In genomic region chrX:13515181-13515930, GRCh38 we compare ENCODE assay signal across 27 cellular contexts. TPM values are rescaled to one million over a fixed set of nuclear protein-coding genes. Genes with fewer than 3 reads are reported as not detected.
DNase-seq lines count a peak whose midpoint lies in the region; ATAC-seq, FAIRE-seq and TF ChIP-seq lines count a peak whose summit lies in the region.
"Had no signal": no experiment of that assay in that cellular context is flagged by ENCODE, and none has a peak within 500 bp of the region (broad histone marks: within the 10 kb centered on the region; RNA-seq: fewer than 3 reads in every experiment).

No MANE protein-coding gene starts in this region.

- DNase-seq in AG09319 (ENCODE audit: extremely low read depth, low read depth) (peak; percentile 36), GM03348 (ENCODE audit: low spot score) (peak; percentile 17), endothelial cell of umbilical vein (ENCODE audit: low read depth, low spot score) (no peak), T1000 (lab: John Stamatoyannopoulos, UW) (no peak), T-cell (no peak), cerebellar nuclear complex (lab: John Stamatoyannopoulos, UW) (no peak)
- DNase-seq: AML-193; CD8-positive, alpha-beta memory T cell; DMS 273 treated with DMSO at 0.1 percent for 48 hours; DMS79 treated with DMSO at 0.1 percent for 48 hours; H9; KG1; MG63; NCI-H1694; NCI-H2029 treated with DMSO at 0.1 percent for 48 hours; NCI-H446 treated with DMSO at 0.1 percent for 48 hours; NCI-H526; NCI-H82; Right ventricle myocardium superior; RPMI8226 had no signal

- H3K9me3 ChIP-seq in endothelial cell of umbilical vein (replicated peaks; ENCODE audit: control insufficient read depth, insufficient read depth, low read length), result no peaks in the 10 kb centered on the region
- H3K9me3 ChIP-seq: MG63, SJSA1 had no signal

- no TSS peak for BruUV-seq in endothelial cell of umbilical vein (replicated peaks; lab: Mats Ljungman, UMichigan)

- H3K4me1 ChIP-seq in endothelial cell of umbilical vein (ENCODE audit: control insufficient read depth, extremely low read depth, insufficient read depth, low read length), result peaks cover 4% of the 10 kb centered on the region
- H3K4me1 ChIP-seq: SJSA1 had no signal

- H3K36me3 ChIP-seq in endothelial cell of umbilical vein (ENCODE audit: control insufficient read depth in 2 of 2, extremely low read depth in 1 of 2, insufficient read depth in 2 of 2, low read length in 2 of 2), result no peaks in the 10 kb centered on the region
- H3K36me3 ChIP-seq: MG63, SJSA1 had no signal

- H3K79me2 ChIP-seq in endothelial cell of umbilical vein (ENCODE audit: control insufficient read depth, insufficient read depth, low read length), result no peaks in the 10 kb centered on the region

- no peak overlapping the region for H3K9ac ChIP-seq in endothelial cell of umbilical vein (replicated peaks; ENCODE audit: extremely low read depth, insufficient read depth, low read length)

- H2AFZ ChIP-seq in endothelial cell of umbilical vein (ENCODE audit: low read depth, low read length), result no peak overlapping the region
- H2AFZ ChIP-seq: GM23338 had no signal

- dilution Hi-C loops in endothelial cell of umbilical vein (cut with MboI; ENCODE audit: extremely low pct_ligation_motif_present, low sequenced_read_pairs), result no loop called here

- H3K4me2 ChIP-seq in endothelial cell of umbilical vein (ENCODE audit: insufficient read depth, low read length), result no peak overlapping the region
- H3K4me2 ChIP-seq: GM23338 had no signal

- H4K20me1 ChIP-seq in endothelial cell of umbilical vein (replicated peaks; ENCODE audit: control insufficient read depth, extremely low read depth, insufficient read depth, low read length), result no peaks in the 10 kb centered on the region

- TF ChIP-seq CTCF in AG09319 (IDR thresholded peaks at IDR 0.05; ENCODE audit: low read depth, low read length) (no peak), endothelial cell of umbilical vein (IDR thresholded peaks at IDR 0.05; ENCODE audit: extremely low read depth in 1 of 2, insufficient read depth in 1 of 2, low read depth in 1 of 2, low read length in 2 of 2) (no peak), nephron (IDR thresholded peaks at IDR 0.05; ENCODE audit: unreplicated experiment in 3 of 3) (no peak)

- no peak overlapping the region for H3K27ac ChIP-seq in endothelial cell of umbilical vein (ENCODE audit: insufficient read depth, low read depth, low read length)
- H3K27ac ChIP-seq: SJSA1 had no signal

- H3K27ac Mint-ChIP-seq in nephron (peak overlapping the region; percentile 47 to 76 (median 51)), T-cell (no peak overlapping the region)
- H3K27ac Mint-ChIP-seq: CD14-positive monocyte; CD8-positive, alpha-beta memory T cell; GM23338; H9; T-helper 1 cell treated with Interleukin-12 subunit alpha and Interleukin-12 subunit beta and Interleukin-4 antibody, amounts not matched to agents 30 μg/mL and 1 μg/mL, for 36 hours had no signal

- no peak overlapping the region for H3K4me3 ChIP-seq in endothelial cell of umbilical vein (replicated peaks in 1 of 3; ENCODE audit: insufficient read depth in 1 of 3, low read depth in 1 of 3, low read length in 3 of 3)
- H3K4me3 ChIP-seq: GM12878, GM23338, MG63, SJSA1 had no signal

- TF ChIP-seq POLR2A in endothelial cell of umbilical vein (IDR thresholded peaks at IDR 0.05; ENCODE audit: low read depth, low read length), result no peak

- H3K36me3 Mint-ChIP-seq in nephron (ENCODE audit: low read depth) (no peaks in the 10 kb centered on the region), T-cell (no peaks in the 10 kb centered on the region)
- H3K36me3 Mint-ChIP-seq: CD14-positive monocyte; CD8-positive, alpha-beta memory T cell had no signal

- H3K4me1 Mint-ChIP-seq in nephron (peaks cover 12% of the 10 kb centered on the region), T-cell (peaks cover 0 to 3% (median 0%) of the 10 kb centered on the region in 3 donors)
- H3K4me1 Mint-ChIP-seq: CD14-positive monocyte; CD8-positive, alpha-beta memory T cell; GM23338; H9 had no signal

- intact Hi-C loops in endothelial cell of umbilical vein (cut with micrococcal nuclease), result no loop called here

- no peak for ATAC-seq in T-cell (replicated peaks in 1 of 4)
- ATAC-seq: GM12878, GM23338 had no signal

- FAIRE-seq in endothelial cell of umbilical vein (lab: Jason Lieb, UNC), result peak; percentile 28
- FAIRE-seq: GM12878, HTR-8/SVneo had no signal

- H3K9me3 Mint-ChIP-seq in nephron (peaks cover 2% of the 10 kb centered on the region), T-cell (no peaks in the 10 kb centered on the region)
- H3K9me3 Mint-ChIP-seq: CD8-positive, alpha-beta memory T cell; GM23338; T-helper 1 cell treated with Interleukin-12 subunit alpha and Interleukin-12 subunit beta and Interleukin-4 antibody, amounts not matched to agents 30 μg/mL and 1 μg/mL, for 36 hours had no signal

- no peaks in the 10 kb centered on the region for H3K27me3 ChIP-seq in endothelial cell of umbilical vein (ENCODE audit: control insufficient read depth in 2 of 2, insufficient read depth in 2 of 2, low read length in 2 of 2)
- H3K27me3 ChIP-seq: MG63, SJSA1 had no signal

- POLR2A ChIA-PET in endothelial cell of umbilical vein (lab: Charles Lee) (no interaction called here), T-cell (lab: Charles Lee) (no interaction called here)

- no peaks in the 10 kb centered on the region for H3K9me1 ChIP-seq in endothelial cell of umbilical vein (replicated peaks; ENCODE audit: control insufficient read depth, extremely low read depth, insufficient read depth, low read length)

- CTCF ChIA-PET in endothelial cell of umbilical vein (lab: Charles Lee), result no interaction called here
- CTCF ChIA-PET in T-cell (lab: Charles Lee), result no interaction called here

- H3K27me3 Mint-ChIP-seq in nephron (ENCODE audit: low read depth) (no peaks in the 10 kb centered on the region), T-cell (peaks cover 0 to 38% of the 10 kb centered on the region in 2 donors)

- no peak overlapping the region for H3K4me3 Mint-ChIP-seq in nephron
- H3K4me3 Mint-ChIP-seq in T-cell, result no peak overlapping the region
- H3K4me3 Mint-ChIP-seq: CD14-positive monocyte; CD8-positive, alpha-beta memory T cell; GM23338; H9; T-helper 1 cell treated with Interleukin-12 subunit alpha and Interleukin-12 subunit beta and Interleukin-4 antibody, amounts not matched to agents 30 μg/mL and 1 μg/mL, for 36 hours had no signal

TF ChIP-seq in endothelial cell of umbilical vein, 7 proteins besides CTCF, POLR2A, EP300 and RAD21:
- no peak for TF ChIP-seq MAX (IDR thresholded peaks at IDR 0.05; ENCODE audit: insufficient read depth, insufficient read length)
- TF ChIP-seq EZH2 (IDR thresholded peaks at IDR 0.05; ENCODE audit: borderline replicate concordance, low read depth, low read length, severe bottlenecking), result no peak
- no peak for TF ChIP-seq MYC (IDR thresholded peaks at IDR 0.05; ENCODE audit: low read depth, low read length)
- TF ChIP-seq JUN (IDR thresholded peaks at IDR 0.05; ENCODE audit: borderline replicate concordance, insufficient read depth, insufficient read length, low read depth), result no peak
- no peak for TF ChIP-seq FOS (IDR thresholded peaks at IDR 0.05; ENCODE audit: borderline replicate concordance, insufficient read depth, low read length)
- no peak for TF ChIP-seq POLR2AphosphoS5 (IDR thresholded peaks at IDR 0.05; ENCODE audit: insufficient read depth, low read depth, low read length)
- TF ChIP-seq GATA2 (IDR thresholded peaks at IDR 0.05; ENCODE audit: insufficient read depth, insufficient read length, low read depth, low read length), result no peak

RNA-seq across cellular contexts. Expression of gene EGFL6, which starts 54.0 kb away (rescaled TPM):
- not detected in 2 replicates for total RNA-seq in endothelial cell of umbilical vein
- polyA plus RNA-seq in endothelial cell of umbilical vein, result not detected in 2 replicates
- not detected in 2 replicates for polyA plus RNA-seq in endothelial cell of umbilical vein (2011; cell fraction: cytosol; rRNA removed)
- polyA plus RNA-seq in endothelial cell of umbilical vein (2011; cell fraction: nucleus; rRNA removed), result not detected in 2 replicates
- not detected in 2 replicates for polyA plus RNA-seq in endothelial cell of umbilical vein (2012)
- not detected in 2 replicates for polyA minus RNA-seq in endothelial cell of umbilical vein
- polyA minus RNA-seq in endothelial cell of umbilical vein (2011; cell fraction: cytosol; rRNA and poly(A)+ RNA removed), result not detected
- polyA minus RNA-seq in endothelial cell of umbilical vein (2011; cell fraction: nucleus; rRNA and poly(A)+ RNA removed), result not detected in 2 replicates
- under 1 TPM in 2 of 5 donors, not detected in 3; 0.09 to 0.26 TPM for total RNA-seq in T-cell
- total RNA-seq: GM12878, Right ventricle myocardium superior, SJSA1 had no signal
- polyA plus RNA-seq: CD14-positive monocyte; CD8-positive, alpha-beta memory T cell had no signal

Comparison
In these comparisons a context has a peak if more than half of its experiments do, and no peak if none do; other contexts are left out.
1. DNase-seq: peak in AG09319 (single experiment) and GM03348 (single experiment); none in endothelial cell of umbilical vein (single experiment), T1000 (single experiment), T-cell (0 of 34) and cerebellar nuclear complex (0 of 2).
2. H3K27ac Mint-ChIP-seq: peak in nephron (3 of 3); none in T-cell (0 of 2).